ENCODE assay signal across 10 cellular contexts in the genomic region with DNA sequence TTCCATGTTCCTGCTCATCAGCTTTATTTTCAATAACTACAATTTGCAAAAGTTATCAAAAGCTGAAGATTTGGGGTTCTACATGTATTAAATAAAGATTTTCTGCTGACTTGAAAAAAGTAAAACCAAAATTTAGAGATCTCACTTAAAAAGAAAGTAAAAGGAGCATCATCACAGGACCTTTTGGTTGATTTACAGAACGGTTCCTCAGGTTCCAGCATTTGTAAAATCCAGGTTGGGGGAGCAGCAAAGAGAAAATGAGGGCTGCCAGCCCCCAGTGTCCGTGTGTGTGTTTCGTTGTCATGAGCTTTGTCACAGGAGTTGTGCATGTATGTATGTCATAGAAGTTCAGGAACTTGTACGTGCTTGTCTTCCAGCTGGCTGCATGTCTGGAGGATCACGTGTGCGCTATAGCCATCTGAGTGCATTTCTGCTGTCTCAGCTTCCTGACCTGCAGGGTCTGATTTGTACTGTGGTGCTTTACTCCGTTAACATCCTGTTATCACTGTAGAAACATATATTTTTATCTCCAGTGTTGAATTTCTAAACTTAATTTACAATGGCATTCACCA. TPM values are rescaled to one million over a fixed set of nuclear protein-coding genes. Genes with fewer than 3 reads are reported as not detected.
DNase-seq lines count a peak whose midpoint lies in the region; ATAC-seq and TF ChIP-seq lines count a peak whose summit lies in the region.
"Had no signal": no experiment of that assay in that cellular context is flagged by ENCODE, and none has a peak within 500 bp of the region (broad histone marks: within the 10 kb centered on the region; RNA-seq: fewer than 3 reads in every experiment).

No MANE protein-coding gene starts in this region.

- no peaks in the 10 kb centered on the region for H3K9me2 ChIP-seq in Loucy (replicated peaks; ENCODE audit: low read depth, low read length)

- intact Hi-C loops in natural killer cell (cut with micrococcal nuclease), result no loop called here

- peak overlapping the region; percentile 17; the same call in 1 of the 2 replicates for H2AFZ ChIP-seq in Loucy (ENCODE audit: low read length)

- peak; percentile 53 to 74 (median 66) for ATAC-seq in natural killer cell
- ATAC-seq: mucosa of descending colon had no signal

- peak; percentile 55 for DNase-seq in GF-D8 (lab: John Stamatoyannopoulos, UW)
- peak; percentile 53 to 69 for DNase-seq in cardiac fibroblast (ENCODE audit: low read depth in 2 of 2)
- DNase-seq in natural killer cell, result no peak
- no peak for DNase-seq in stimulated activated CD4-positive, alpha-beta T cell treated with anti-CD3 and anti-CD28 coated beads, Interleukin-2, amount 100 ng/mL, for 24 hours
- DNase-seq in T1000 (lab: John Stamatoyannopoulos, UW), result no peak
- no peak for DNase-seq in BE2C
- DNase-seq: H9, uterus had no signal

- no peaks in the 10 kb centered on the region for H3K79me2 ChIP-seq in Loucy (ENCODE audit: insufficient read depth, low read length)

- TF ChIP-seq CTCF in Loucy (conservative IDR thresholded peaks at IDR 0.05; ENCODE audit: low read length), result no peak
- no peak for TF ChIP-seq CTCF in cardiac fibroblast (IDR thresholded peaks at IDR 0.05; ENCODE audit: low read depth, low read length)
- TF ChIP-seq CTCF in natural killer cell (IDR thresholded peaks at IDR 0.05), result no peak
- TF ChIP-seq CTCF in BE2C (IDR thresholded peaks at IDR 0.05; ENCODE audit: low read depth, low read length), result no peak

- H3K27ac Mint-ChIP-seq in natural killer cell, result peak overlapping the region; percentile 78 to 84

- peaks cover 40% of the 10 kb centered on the region for H3K4me1 ChIP-seq in Loucy (ENCODE audit: insufficient read depth, low read length, poor library complexity, severe bottlenecking)
- H3K4me1 ChIP-seq in BE2C, result no peaks in the 10 kb centered on the region
- H3K4me1 ChIP-seq: uterus had no signal

- H3K27me3 ChIP-seq in Loucy (ENCODE audit: insufficient read depth, low read length, poor library complexity, severe bottlenecking) (no peaks in the 10 kb centered on the region), BE2C (no peaks in the 10 kb centered on the region)
- H3K27me3 ChIP-seq: uterus had no signal

- no peaks in the 10 kb centered on the region for H4K20me1 ChIP-seq in Loucy (ENCODE audit: insufficient read depth, low read length, poor library complexity, severe bottlenecking)

- H3K9me3 ChIP-seq in Loucy (ENCODE audit: insufficient read depth, low read depth, low read length) (no peaks in the 10 kb centered on the region), BE2C (no peaks in the 10 kb centered on the region)
- H3K9me3 ChIP-seq: mucosa of descending colon, uterus had no signal

- H3K9ac ChIP-seq in Loucy (ENCODE audit: low read depth, low read length, poor library complexity, severe bottlenecking), result peak overlapping the region; percentile 60

- peak overlapping the region; percentile 53 for H3K4me2 ChIP-seq in Loucy (ENCODE audit: low read depth, low read length, poor library complexity, severe bottlenecking)

- H3F3A ChIP-seq in Loucy (ENCODE audit: low read depth), result no peaks in the 10 kb centered on the region

- H3K36me3 Mint-ChIP-seq in natural killer cell, result no peaks in the 10 kb centered on the region

- no peaks in the 10 kb centered on the region for H3K9me3 Mint-ChIP-seq in natural killer cell
- H3K9me3 Mint-ChIP-seq: H9 had no signal

- H3K4me3 ChIP-seq in Loucy (ENCODE audit: low read length, poor library complexity, severe bottlenecking), result peak overlapping the region; percentile 33
- H3K4me3 ChIP-seq in cardiac fibroblast (replicated peaks in 1 of 2; ENCODE audit: low read depth in 2 of 2, low read length in 2 of 2), result no peak overlapping the region
- H3K4me3 ChIP-seq in BE2C (ENCODE audit: low read depth, low read length), result no peak overlapping the region
- H3K4me3 ChIP-seq: mucosa of descending colon, uterus had no signal

- H3K4me1 Mint-ChIP-seq in natural killer cell, result peaks cover 30 to 38% of the 10 kb centered on the region in 2 donors
- H3K4me1 Mint-ChIP-seq: H9 had no signal

- H3K4me3 Mint-ChIP-seq in natural killer cell, result peak overlapping the region; percentile 74
- H3K4me3 Mint-ChIP-seq: H9 had no signal

- H3K27me3 Mint-ChIP-seq in natural killer cell (ENCODE audit: low read depth in 2 of 2), result no peaks in the 10 kb centered on the region

- no peaks in the 10 kb centered on the region for H3K36me3 ChIP-seq in Loucy (ENCODE audit: insufficient read depth, low read length)
- no peaks in the 10 kb centered on the region for H3K36me3 ChIP-seq in BE2C
- H3K36me3 ChIP-seq: uterus had no signal

RNA-seq across cellular contexts. Expression of a gene that starts 15.8 kb away (rescaled TPM):
- total RNA-seq in natural killer cell, result 1 to 10 TPM in 2 of 3 donors, not detected in 1; 1.0 to 1.7 TPM
- polyA plus RNA-seq in BE2C (2012; ENCODE audit: insufficient read depth, insufficient read length, low read depth), result not detected
- total RNA-seq: H9 had no signal

RNA-seq across cellular contexts. Expression of a gene that starts 20.4 kb away (rescaled TPM):
- total RNA-seq in natural killer cell, result 10 to 100 TPM; 67.7 to 96.1 (median 73.7) TPM
- polyA plus RNA-seq in BE2C (2012; ENCODE audit: insufficient read depth, insufficient read length, low read depth), result not detected
- total RNA-seq: H9 had no signal

RNA-seq across cellular contexts. Expression of a gene that starts 47.5 kb away (rescaled TPM):
- not detected for total RNA-seq in natural killer cell
- not detected for polyA plus RNA-seq in BE2C (2012; ENCODE audit: insufficient read depth, insufficient read length, low read depth)
- total RNA-seq: H9, mucosa of descending colon, uterus had no signal

Comparison
In these comparisons a context has a peak if more than half of its experiments do, and no peak if none do; other contexts are left out.
1. DNase-seq: peak in GF-D8 (single experiment) and cardiac fibroblast (2 of 2); none in natural killer cell (single experiment), stimulated activated CD4-positive, alpha-beta T cell treated with anti-CD3 and anti-CD28 coated beads, Interleukin-2, amount 100 ng/mL, for 24 hours (0 of 2), T1000 (single experiment) and BE2C (single experiment).